22 cellular contexts compared by ENCODE assay signal in the genomic region with DNA sequence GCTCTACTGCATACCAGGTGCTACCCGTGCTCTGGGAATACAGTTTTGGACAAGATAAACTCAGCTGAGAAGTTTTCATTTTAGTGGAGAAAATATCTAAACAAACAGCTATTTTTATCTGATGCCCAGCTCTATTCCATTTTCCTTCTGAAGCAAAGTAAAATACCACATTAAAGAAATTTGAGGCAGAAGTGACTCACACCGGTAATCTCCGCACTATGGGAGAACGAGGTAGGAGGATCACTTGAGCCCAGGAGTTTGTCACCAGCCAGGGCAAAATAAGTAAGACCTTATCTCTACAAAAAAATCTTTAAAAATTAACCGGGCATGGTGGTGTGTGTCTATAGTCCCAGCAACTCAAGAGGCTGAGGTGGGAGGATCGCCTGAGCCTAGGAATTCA.
"Had no signal": no experiment of that assay in that cellular context is flagged by ENCODE, and none has a peak within 500 bp of the region (broad histone marks: within the 10 kb centered on the region; RNA-seq: fewer than 3 reads in every experiment).

No MANE protein-coding gene starts in this region.

- H3K4me2 ChIP-seq: neural progenitor cell had no signal

- H3K36me3 ChIP-seq: esophagus muscularis mucosa, gastroesophageal sphincter, heart right ventricle, left lung, neural progenitor cell, right lobe of liver, suprapubic skin had no signal

- ATAC-seq: foreskin keratinocyte; gastroesophageal sphincter; heart right ventricle; left cardiac atrium; left lung; naive thymus-derived CD4-positive, alpha-beta T cell; right lobe of liver; stimulated activated naive CD8-positive, alpha-beta T cell treated with anti-CD3 and anti-CD28 coated beads, Interleukin-15, amount 100 ng/mL, for 72 hours had no signal

- H3K4me1 ChIP-seq: esophagus muscularis mucosa, foreskin keratinocyte, gastroesophageal sphincter, heart right ventricle, left lung, parathyroid adenoma, right lobe of liver, suprapubic skin had no signal

- H3K9me3 ChIP-seq: esophagus muscularis mucosa, gastroesophageal sphincter, heart right ventricle, left lung, right lobe of liver, suprapubic skin had no signal

- H3K4me3 ChIP-seq: esophagus muscularis mucosa, gastroesophageal sphincter, heart right ventricle, left lung, neural progenitor cell, right lobe of liver, suprapubic skin had no signal

- H2AFZ ChIP-seq: neural progenitor cell, parathyroid adenoma had no signal

- H3K9ac ChIP-seq: neural progenitor cell, parathyroid adenoma had no signal

- H3K79me2 ChIP-seq: parathyroid adenoma had no signal

- H3K27ac ChIP-seq: esophagus muscularis mucosa, foreskin keratinocyte, gastroesophageal sphincter, heart right ventricle, left lung, neural progenitor cell, parathyroid adenoma, right lobe of liver, suprapubic skin had no signal

- DNase-seq: effector CD8-positive, alpha-beta T cell; foreskin keratinocyte; heart right ventricle; hippocampal formation; left cardiac atrium; left lung; mesenchymal stem cell; midbrain; naive thymus-derived CD4-positive, alpha-beta T cell; right lobe of liver; small intestine; stimulated activated CD4-positive, alpha-beta T cell treated with anti-CD3 and anti-CD28 coated beads, Interleukin-12 subunit alpha, Interleukin-12 subunit beta, amount 100 ng/mL, for 4 hours; stimulated activated CD4-positive, alpha-beta T cell treated with anti-CD3 and anti-CD28 coated beads, Interleukin-1b, Interleukin-23, amount 100 ng/mL, for 48 hours; stimulated activated CD4-positive, alpha-beta T cell treated with anti-CD3 and anti-CD28 coated beads, Interleukin-4, amount 100 ng/mL, for 1 hour; stimulated activated CD8-positive, alpha-beta memory T cell treated with anti-CD3 and anti-CD28 coated beads, Interleukin-4, amount 100 ng/mL, for 48 hours; stimulated activated naive CD4-positive, alpha-beta T cell; stimulated activated naive CD8-positive, alpha-beta T cell treated with anti-CD3 and anti-CD28 coated beads, Interleukin-15, amount 100 ng/mL, for 72 hours had no signal

- H3K27me3 ChIP-seq: esophagus muscularis mucosa, foreskin keratinocyte, gastroesophageal sphincter, heart right ventricle, left lung, neural progenitor cell, right lobe of liver, suprapubic skin had no signal
